ENCODE assay signal across 8 cellular contexts in the genomic region with DNA sequence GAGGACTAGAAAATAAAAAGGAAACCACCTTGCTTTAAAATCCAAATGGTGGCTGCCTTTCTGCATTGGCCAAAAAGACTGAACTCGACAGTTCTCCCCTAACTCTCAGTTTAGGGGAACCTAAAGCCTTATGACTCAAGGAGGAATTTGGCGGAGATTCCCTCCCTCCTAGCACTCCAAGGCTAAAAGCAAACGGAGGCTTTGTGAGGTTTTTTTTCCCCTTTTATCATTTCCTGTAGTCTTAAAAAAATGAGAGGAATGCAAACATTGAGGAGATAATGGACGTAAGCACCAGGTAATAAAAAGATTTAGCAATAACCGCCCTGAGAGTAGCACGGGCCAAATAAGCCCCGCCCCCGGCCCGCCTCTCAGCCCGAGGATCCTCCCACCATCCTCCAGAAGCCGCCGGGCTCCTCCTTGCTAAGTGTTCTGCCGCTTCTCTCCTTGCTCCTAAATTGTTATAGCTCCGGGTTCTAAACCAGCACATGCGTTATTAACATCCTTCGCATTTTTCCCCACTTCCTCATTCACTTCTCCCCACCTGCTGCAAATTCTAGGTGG. TPM values are rescaled to one million over a fixed set of nuclear protein-coding genes. Genes with fewer than 3 reads are reported as not detected.
DNase-seq lines count a peak whose midpoint lies in the region; ATAC-seq and TF ChIP-seq lines count a peak whose summit lies in the region.

No MANE protein-coding gene starts in this region.

- no peaks in the 10 kb centered on the region for H3K36me3 Mint-ChIP-seq in WTC11

- DNase-seq in GDM1 (lab: John Stamatoyannopoulos, UW) (peak; percentile 14), NB4 (ENCODE audit: low read depth) (peak; percentile 95), WTC11 (ENCODE audit: low spot score) (peak; percentile 71), choroid plexus epithelial cell (ENCODE audit: low read depth) (peak; percentile 94), right lobe of liver (peak; percentile 88 to 89 (median 88))
- DNase-seq in stimulated activated CD4-positive, alpha-beta T cell treated with anti-CD3 and anti-CD28 coated beads, TNF-alpha, amount 100 ng/mL, for 24 hours (ENCODE audit: low read depth in 3 of 3): peak in 2 of 3 experiments; percentile 25 to 67

- no peaks in the 10 kb centered on the region for H3K36me3 ChIP-seq in right lobe of liver

- peaks cover 56% of the 10 kb centered on the region for H3K4me1 Mint-ChIP-seq in WTC11

- peak overlapping the region in 2 of 3 donors; percentile 45 to 89 for H3K27ac ChIP-seq in right lobe of liver

- peak overlapping the region; percentile 50 for H3K4me3 Mint-ChIP-seq in WTC11

- no peaks in the 10 kb centered on the region for H3K9me3 ChIP-seq in right lobe of liver

- peak; percentile 12 for TF ChIP-seq POLR2A in NB4 (IDR thresholded peaks at IDR 0.05; ENCODE audit: extremely low read depth, insufficient read length)
- peak; percentile 89 for TF ChIP-seq POLR2A in right lobe of liver (IDR thresholded peaks at IDR 0.05)

- CTCF ChIA-PET in WTC11 (lab: Charles Lee): interaction anchor here (0.6 to 4.7 kb wide), 11 partner anchors 13 to 217 kb away, joined by 3 to 22 read pairs (median 3); no protein-coding TSS in a partner anchor

- WGBS in right lobe of liver (ENCODE audit: insufficient coverage, low coverage, low lambda C conversion rate, missing lambda C conversion rate): 1% methylated on average over 16 of the region's 16 CpGs

- peak; percentile 74 for ATAC-seq in WTC11
- ATAC-seq in right lobe of liver: peak; percentile 70 to 81 (median 80)
- ATAC-seq in GM21381 (IDR thresholded peaks at IDR 0.05; ENCODE audit: unreplicated experiment): no peak
- ATAC-seq in HG02642 (IDR thresholded peaks at IDR 0.05; ENCODE audit: poor library complexity, unreplicated experiment): no peak

- no peaks in the 10 kb centered on the region for H3K9me3 Mint-ChIP-seq in WTC11

- TF ChIP-seq CTCF in NB4 (IDR thresholded peaks at IDR 0.05; ENCODE audit: low read depth, low read length): no peak
- TF ChIP-seq CTCF in WTC11 (IDR thresholded peaks at IDR 0.05): no peak
- TF ChIP-seq CTCF in choroid plexus epithelial cell (conservative IDR thresholded peaks at IDR 0.05; ENCODE audit: low read depth, low read length): no peak
- no peak for TF ChIP-seq CTCF in right lobe of liver (IDR thresholded peaks at IDR 0.05)

- intact Hi-C loops in right lobe of liver (cut with DNase I): no loop called here

- no peaks in the 10 kb centered on the region for H3K27me3 ChIP-seq in right lobe of liver

- POLR2A ChIA-PET in WTC11 (lab: Charles Lee): interaction anchor here (0.6 to 0.7 kb wide), 3 partner anchors 42 to 765 kb away, joined by 3 to 5 read pairs (median 4); no protein-coding TSS in a partner anchor

- H3K4me3 ChIP-seq in NB4 (ENCODE audit: low read depth, low read length) (peak overlapping the region; percentile 37), choroid plexus epithelial cell (ENCODE audit: low read depth, low read length) (no peak overlapping the region), right lobe of liver (peak overlapping the region in 1 of 3 donors; percentile 16)

- H3K27me3 Mint-ChIP-seq in WTC11 (ENCODE audit: low read depth): peaks cover 2% of the 10 kb centered on the region; the same call in 1 of the 2 replicates

- peaks cover 0 to 45% (median 17%) of the 10 kb centered on the region in 4 donors for H3K4me1 ChIP-seq in right lobe of liver

- H3K27ac Mint-ChIP-seq in WTC11: no peak overlapping the region

TF ChIP-seq in WTC11, 78 proteins besides CTCF, POLR2A, EP300 and RAD21:
- TF ChIP-seq, protein P1, sequence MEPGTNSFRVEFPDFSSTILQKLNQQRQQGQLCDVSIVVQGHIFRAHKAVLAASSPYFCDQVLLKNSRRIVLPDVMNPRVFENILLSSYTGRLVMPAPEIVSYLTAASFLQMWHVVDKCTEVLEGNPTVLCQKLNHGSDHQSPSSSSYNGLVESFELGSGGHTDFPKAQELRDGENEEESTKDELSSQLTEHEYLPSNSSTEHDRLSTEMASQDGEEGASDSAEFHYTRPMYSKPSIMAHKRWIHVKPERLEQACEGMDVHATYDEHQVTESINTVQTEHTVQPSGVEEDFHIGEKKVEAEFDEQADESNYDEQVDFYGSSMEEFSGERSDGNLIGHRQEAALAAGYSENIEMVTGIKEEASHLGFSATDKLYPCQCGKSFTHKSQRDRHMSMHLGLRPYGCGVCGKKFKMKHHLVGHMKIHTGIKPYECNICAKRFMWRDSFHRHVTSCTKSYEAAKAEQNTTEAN (CRISPR knock-in tag; IDR thresholded peaks at IDR 0.05): no peak
- TF ChIP-seq ZNF138 (CRISPR knock-in tag; conservative IDR thresholded peaks at IDR 0.05) (no peak), RELA (CRISPR knock-in tag; IDR thresholded peaks at IDR 0.05; ENCODE audit: borderline replicate concordance) (no peak), ZNF263 (CRISPR knock-in tag; IDR thresholded peaks at IDR 0.05; ENCODE audit: low read depth) (no peak)

RNA-seq across cellular contexts. Expression of a gene that starts 5.8 kb away (rescaled TPM):
- total RNA-seq in WTC11 (2021): 9.2 to 11.6 TPM (median 10.0 TPM) in 3 replicates
- 10 to 100 TPM; 20.3 to 88.9 (median 46.4) TPM for total RNA-seq in right lobe of liver

Comparison
In these comparisons a context has a peak if more than half of its experiments do, and no peak if none do; other contexts are left out.
1. DNase-seq: peak in every context shown above with its lines; median percentile 95 in NB4; 94 in choroid plexus epithelial cell; 88 in right lobe of liver; 71 in WTC11; 46 in stimulated activated CD4-positive, alpha-beta T cell treated with anti-CD3 and anti-CD28 coated beads, TNF-alpha, amount 100 ng/mL, for 24 hours; 14 in GDM1.
2. ATAC-seq: peak in WTC11 (single experiment) and right lobe of liver (4 of 4); none in GM21381 (single experiment) and HG02642 (single experiment).